In genomic region chr14:35696575-35696974, GRCh38 we compare ENCODE assay signal across 22 cellular contexts.
"Had no signal": no experiment of that assay in that cellular context is flagged by ENCODE, and none has a peak within 500 bp of the region (broad histone marks: within the 10 kb centered on the region; RNA-seq: fewer than 3 reads in every experiment).

No MANE protein-coding gene starts in this region.

- H3K9me3 ChIP-seq: ascending aorta, left lung, stomach, suprapubic skin, tibial nerve had no signal

- H3K4me3 ChIP-seq: ascending aorta, hepatocyte, left lung, lung, stomach, suprapubic skin, tibial nerve had no signal

- H3K27ac ChIP-seq: ascending aorta, brain microvascular endothelial cell, foreskin keratinocyte, hepatocyte, left lung, stomach, suprapubic skin, tibial nerve had no signal

- ATAC-seq: activated CD8-positive, alpha-beta memory T cell treated with anti-CD3 and anti-CD28 coated beads, Interleukin-2, amount 10 ng/mL, durations not matched to agents 7 days and 5 days; activated naive CD4-positive, alpha-beta T cell treated with anti-CD3 and anti-CD28 coated beads, Interleukin-2, amount 50 U/mL, for 72 hours; activated T-helper 17 cell treated with anti-CD3 and anti-CD28 coated beads, Interleukin-2, amount 50 U/mL, for 72 hours; foreskin keratinocyte; left lung; naive thymus-derived CD4-positive, alpha-beta T cell; sciatic nerve; stimulated activated memory B cell treated with anti-CD40 and anti-IgM and Interleukin-4, amounts not matched to agents 10 μg/mL and 1 μg/mL and 100 μg/mL, for 72 hours had no signal

- H3K36me3 ChIP-seq: ascending aorta, brain microvascular endothelial cell, left lung, stomach, suprapubic skin had no signal

- FAIRE-seq: small intestine had no signal

- H3K27me3 ChIP-seq: ascending aorta, brain microvascular endothelial cell, foreskin keratinocyte, hepatocyte, left lung, stomach, suprapubic skin, tibial nerve had no signal

- H3K4me1 ChIP-seq: ascending aorta, foreskin keratinocyte, left lung, stomach, suprapubic skin, tibial nerve had no signal

- DNase-seq: activated CD4-positive, alpha-beta memory T cell treated with anti-CD3 and anti-CD28 coated beads for 36 hours; activated CD4-positive, alpha-beta T cell treated with anti-CD3 and anti-CD28 coated beads for 4 hours; activated CD4-positive, CD25-positive, alpha-beta regulatory T cell; activated CD8-positive, alpha-beta memory T cell treated with anti-CD3 and anti-CD28 coated beads, Interleukin-2, amount 10 ng/mL, durations not matched to agents 7 days and 5 days; brain microvascular endothelial cell; caudate nucleus; effector CD4-positive, alpha-beta T cell; foreskin keratinocyte; kidney glomerular epithelial cell; left lung; naive thymus-derived CD4-positive, alpha-beta T cell; small intestine; stomach had no signal
